In the genomic region with DNA sequence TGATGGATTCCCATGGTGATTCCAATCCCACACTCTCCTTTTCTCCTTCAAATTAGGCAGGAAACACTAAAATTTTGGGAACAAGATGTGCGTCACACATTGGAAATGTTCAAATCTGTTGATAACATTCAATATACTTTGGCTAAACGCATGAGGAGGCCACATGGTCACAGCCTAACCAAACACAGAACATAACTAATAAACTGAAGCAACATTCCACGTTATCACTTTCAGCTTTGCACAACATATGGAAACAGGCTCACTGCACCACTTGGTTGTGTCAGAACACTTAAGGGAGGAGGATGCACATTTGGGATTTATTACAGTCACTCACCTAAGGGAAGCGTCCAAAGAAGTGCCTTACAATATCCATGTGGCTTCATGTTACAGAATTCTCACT, we compare ENCODE assay signal across 1 cellular context.
TF ChIP-seq lines count a peak whose summit lies in the region.

No MANE protein-coding gene starts in this region.

TF ChIP-seq in IMR-90, 13 proteins besides CTCF, POLR2A, EP300 and RAD21:
- no peak for TF ChIP-seq USF2 (IDR thresholded peaks at IDR 0.05; ENCODE audit: low read depth, low read length)
- TF ChIP-seq NFE2L2 (IDR thresholded peaks at IDR 0.05; ENCODE audit: low read depth, low read length): no peak
- TF ChIP-seq FOS (IDR thresholded peaks at IDR 0.05; ENCODE audit: low read depth, low read length): no peak
- TF ChIP-seq MXI1 (IDR thresholded peaks at IDR 0.05; ENCODE audit: borderline replicate concordance, low read depth, low read length): no peak
- TF ChIP-seq MAZ (IDR thresholded peaks at IDR 0.05; ENCODE audit: borderline replicate concordance, low read depth, low read length): no peak
- TF ChIP-seq CHD1 (IDR thresholded peaks at IDR 0.05; ENCODE audit: low read depth, low read length): no peak
- no peak for TF ChIP-seq ELK1 (IDR thresholded peaks at IDR 0.05; ENCODE audit: borderline replicate concordance, low read depth, low read length)
